Comparison of ENCODE assay signal across 16 cellular contexts in the genomic region with DNA sequence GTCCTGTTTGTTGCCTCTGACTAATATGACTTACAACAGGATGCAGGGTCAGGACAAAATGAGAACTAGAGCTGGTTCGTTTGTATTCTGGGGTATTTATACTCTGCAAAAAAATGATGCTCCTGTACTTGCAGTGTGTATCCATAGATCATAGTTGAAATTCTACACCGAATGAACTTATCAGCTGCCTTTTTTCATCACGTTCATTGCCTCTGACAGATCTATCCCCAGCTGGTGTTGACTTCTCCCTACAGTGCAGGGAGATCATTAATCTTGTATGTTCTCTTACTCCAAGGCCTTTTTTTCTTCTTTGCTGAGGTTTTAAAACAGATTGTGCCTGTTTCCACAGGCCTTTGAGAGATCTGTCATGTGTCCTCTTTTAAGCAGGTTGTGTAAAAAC.
DNase-seq lines count a peak whose midpoint lies in the region.
"Had no signal": no experiment of that assay in that cellular context is flagged by ENCODE, and none has a peak within 500 bp of the region (broad histone marks: within the 10 kb centered on the region; RNA-seq: fewer than 3 reads in every experiment).

No MANE protein-coding gene starts in this region.

- H3K4me3 ChIP-seq in skeletal muscle cell (ENCODE audit: low read depth, low read length) (no peak overlapping the region), H7 (ENCODE audit: insufficient read depth, low read depth, low read length) (no peak overlapping the region)
- H3K4me3 ChIP-seq: HAP-1, smooth muscle cell had no signal

- peak in 2 of 3 experiments; percentile 55 to 80 for DNase-seq in NCI-H1417 (lab: John Stamatoyannopoulos, UW)
- peak; percentile 12 for DNase-seq in NCI-H345 treated with DMSO at 0.1 percent for 48 hours (lab: John Stamatoyannopoulos, UW; ENCODE audit: unreplicated experiment)
- DNase-seq in amniotic epithelial cell (ENCODE audit: low read depth) = peak; percentile 55
- DNase-seq in skeletal muscle cell (ENCODE audit: low read depth) = peak; percentile 46
- DNase-seq in NCI-H2029 treated with DMSO at 0.1 percent for 48 hours (lab: John Stamatoyannopoulos, UW) = no peak
- no peak for DNase-seq in retina
- no peak for DNase-seq in H7
- DNase-seq: activated naive CD4-positive, alpha-beta T cell treated with Interleukin-2 at 50 U/mL for 16 hours; anterior cingulate cortex; endodermal cell; hypothalamus; KG1; kidney; stimulated activated CD8-positive, alpha-beta memory T cell treated with anti-CD3 and anti-CD28 coated beads, Interleukin-4, amount 100 ng/mL, for 48 hours had no signal

- H3K36me3 ChIP-seq in H7 (replicated peaks; ENCODE audit: control insufficient read depth, insufficient read depth, low read length) = no peaks in the 10 kb centered on the region
- H3K36me3 ChIP-seq: HAP-1 had no signal

- no peaks in the 10 kb centered on the region; the same call in 1 of the 2 replicates for H3K27me3 ChIP-seq in H7 (ENCODE audit: control insufficient read depth, insufficient read depth, low read length)

Comparison
In these comparisons a context has a peak if more than half of its experiments do, and no peak if none do; other contexts are left out.
1. DNase-seq: peak in NCI-H1417 (2 of 3), NCI-H345 treated with DMSO at 0.1 percent for 48 hours (single experiment), amniotic epithelial cell (single experiment) and skeletal muscle cell (single experiment); none in NCI-H2029 treated with DMSO at 0.1 percent for 48 hours (single experiment), retina (single experiment) and H7 (single experiment).